Comparison of ENCODE assay signal across 1 cellular context in the genomic region with DNA sequence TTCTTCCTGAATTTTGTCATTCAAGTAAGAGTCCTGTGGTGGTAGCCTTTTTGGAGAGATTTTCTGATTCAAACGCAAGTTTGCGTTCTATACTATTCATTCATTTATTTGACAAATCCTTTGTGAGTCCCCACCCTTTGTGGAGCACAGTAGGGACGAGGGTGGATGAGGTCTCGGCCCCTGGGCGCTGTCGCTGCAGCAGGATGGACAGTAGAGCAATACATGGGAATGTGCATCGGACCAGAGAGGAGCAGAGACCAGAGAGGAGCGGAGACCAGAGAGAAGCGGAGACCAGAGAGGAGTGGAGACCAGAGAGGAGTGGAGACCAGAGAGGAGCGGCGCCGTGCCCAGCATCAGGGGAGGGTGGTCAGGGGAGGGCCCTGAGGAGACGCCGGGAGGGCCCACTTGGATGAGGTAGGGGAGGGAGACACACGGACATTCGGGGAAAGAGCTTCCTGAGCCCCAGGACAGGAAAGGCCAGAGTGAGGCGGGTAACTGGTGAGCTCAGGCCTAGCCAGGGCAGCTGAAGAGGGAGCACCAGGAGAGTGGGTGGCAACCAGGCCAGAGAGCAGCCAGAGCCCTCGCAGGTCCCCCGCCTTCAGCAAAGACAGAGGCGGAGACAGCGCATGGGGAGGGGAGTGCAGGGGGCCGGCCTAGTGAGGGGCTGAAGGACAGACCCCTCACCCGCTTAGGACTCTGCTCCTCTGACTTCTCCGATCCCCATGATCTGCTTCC.
TF ChIP-seq lines count a peak whose summit lies in the region.

No MANE protein-coding gene starts in this region.

TF ChIP-seq in GM23338, 12 proteins besides CTCF, POLR2A, EP300 and RAD21:
- TF ChIP-seq, protein P1, sequence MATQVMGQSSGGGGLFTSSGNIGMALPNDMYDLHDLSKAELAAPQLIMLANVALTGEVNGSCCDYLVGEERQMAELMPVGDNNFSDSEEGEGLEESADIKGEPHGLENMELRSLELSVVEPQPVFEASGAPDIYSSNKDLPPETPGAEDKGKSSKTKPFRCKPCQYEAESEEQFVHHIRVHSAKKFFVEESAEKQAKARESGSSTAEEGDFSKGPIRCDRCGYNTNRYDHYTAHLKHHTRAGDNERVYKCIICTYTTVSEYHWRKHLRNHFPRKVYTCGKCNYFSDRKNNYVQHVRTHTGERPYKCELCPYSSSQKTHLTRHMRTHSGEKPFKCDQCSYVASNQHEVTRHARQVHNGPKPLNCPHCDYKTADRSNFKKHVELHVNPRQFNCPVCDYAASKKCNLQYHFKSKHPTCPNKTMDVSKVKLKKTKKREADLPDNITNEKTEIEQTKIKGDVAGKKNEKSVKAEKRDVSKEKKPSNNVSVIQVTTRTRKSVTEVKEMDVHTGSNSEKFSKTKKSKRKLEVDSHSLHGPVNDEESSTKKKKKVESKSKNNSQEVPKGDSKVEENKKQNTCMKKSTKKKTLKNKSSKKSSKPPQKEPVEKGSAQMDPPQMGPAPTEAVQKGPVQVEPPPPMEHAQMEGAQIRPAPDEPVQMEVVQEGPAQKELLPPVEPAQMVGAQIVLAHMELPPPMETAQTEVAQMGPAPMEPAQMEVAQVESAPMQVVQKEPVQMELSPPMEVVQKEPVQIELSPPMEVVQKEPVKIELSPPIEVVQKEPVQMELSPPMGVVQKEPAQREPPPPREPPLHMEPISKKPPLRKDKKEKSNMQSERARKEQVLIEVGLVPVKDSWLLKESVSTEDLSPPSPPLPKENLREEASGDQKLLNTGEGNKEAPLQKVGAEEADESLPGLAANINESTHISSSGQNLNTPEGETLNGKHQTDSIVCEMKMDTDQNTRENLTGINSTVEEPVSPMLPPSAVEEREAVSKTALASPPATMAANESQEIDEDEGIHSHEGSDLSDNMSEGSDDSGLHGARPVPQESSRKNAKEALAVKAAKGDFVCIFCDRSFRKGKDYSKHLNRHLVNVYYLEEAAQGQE (IDR thresholded peaks at IDR 0.05; ENCODE audit: unreplicated experiment): no peak
- no peak for TF ChIP-seq ZNF114 (CRISPR knock-in tag; IDR thresholded peaks at IDR 0.05)
- no peak for TF ChIP-seq EZH2 (IDR thresholded peaks at IDR 0.05; ENCODE audit: low read depth, unreplicated experiment)
- TF ChIP-seq STAT1 (IDR thresholded peaks at IDR 0.05; ENCODE audit: unreplicated experiment): no peak
- TF ChIP-seq, protein P2, sequence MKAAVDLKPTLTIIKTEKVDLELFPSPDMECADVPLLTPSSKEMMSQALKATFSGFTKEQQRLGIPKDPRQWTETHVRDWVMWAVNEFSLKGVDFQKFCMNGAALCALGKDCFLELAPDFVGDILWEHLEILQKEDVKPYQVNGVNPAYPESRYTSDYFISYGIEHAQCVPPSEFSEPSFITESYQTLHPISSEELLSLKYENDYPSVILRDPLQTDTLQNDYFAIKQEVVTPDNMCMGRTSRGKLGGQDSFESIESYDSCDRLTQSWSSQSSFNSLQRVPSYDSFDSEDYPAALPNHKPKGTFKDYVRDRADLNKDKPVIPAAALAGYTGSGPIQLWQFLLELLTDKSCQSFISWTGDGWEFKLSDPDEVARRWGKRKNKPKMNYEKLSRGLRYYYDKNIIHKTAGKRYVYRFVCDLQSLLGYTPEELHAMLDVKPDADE (IDR thresholded peaks at IDR 0.05): no peak
- no peak for TF ChIP-seq CREB1 (CRISPR knock-in tag; IDR thresholded peaks at IDR 0.05; ENCODE audit: low read depth)
- no peak for TF ChIP-seq JUNB (IDR thresholded peaks at IDR 0.05; ENCODE audit: unreplicated experiment)
- TF ChIP-seq NANOG (IDR thresholded peaks at IDR 0.05; ENCODE audit: borderline replicate concordance): no peak
- no peak for TF ChIP-seq ZNF331 (CRISPR knock-in tag; IDR thresholded peaks at IDR 0.05; ENCODE audit: low read depth)
- TF ChIP-seq POLR2AphosphoS5 (IDR thresholded peaks at IDR 0.05; ENCODE audit: low read depth): no peak
